In the genomic region with DNA sequence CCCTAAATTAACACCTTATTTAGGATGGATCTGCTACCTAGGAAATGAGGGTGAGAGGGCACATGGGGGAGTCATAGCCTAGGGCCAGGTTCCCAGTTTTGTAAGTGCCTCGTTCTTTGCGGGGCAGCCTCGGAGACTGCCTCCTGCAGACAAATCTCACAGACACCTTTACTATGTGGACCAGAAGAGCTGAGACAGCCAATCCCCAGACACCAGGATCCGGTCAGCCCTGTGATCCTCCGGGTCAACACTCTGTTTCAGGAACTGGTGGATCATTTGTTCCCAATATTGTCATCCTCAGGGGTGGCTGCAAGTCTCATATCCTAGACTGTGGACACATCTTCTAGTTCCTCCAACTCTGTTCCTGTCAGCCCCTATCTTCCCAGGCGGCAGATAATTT, we compare ENCODE assay signal across 21 cellular contexts. TPM values are rescaled to one million over a fixed set of nuclear protein-coding genes. Genes with fewer than 3 reads are reported as not detected.
A peak's percentile ranks its signal among the peaks of the same experiment; 100 is the strongest.
DNase-seq lines count a peak whose midpoint lies in the region; ATAC-seq and TF ChIP-seq lines count a peak whose summit lies in the region.
"Had no signal": no experiment of that assay in that cellular context is flagged by ENCODE, and none has a peak within 500 bp of the region (broad histone marks: within the 10 kb centered on the region; RNA-seq: fewer than 3 reads in every experiment).

No MANE protein-coding gene starts in this region.

- DNase-seq in activated effector memory CD4-positive, alpha-beta T cell treated with anti-CD3 and anti-CD28 coated beads, Interleukin-2, amount 50 U/mL, for 16 hours = peak; percentile 21
- DNase-seq in activated effector memory CD4-positive, alpha-beta T cell treated with Interleukin-2 at 50 U/mL for 16 hours = no peak
- DNase-seq in RWPE2 (ENCODE audit: low spot score) = peak; percentile 7
- peak; percentile 36 for DNase-seq in sigmoid colon
- DNase-seq in A673 (ENCODE audit: low spot score) = no peak
- no peak for DNase-seq in DMS153 (lab: John Stamatoyannopoulos, UW)
- DNase-seq: DMS79, H9, MM.1S, NCI-H1048, NCI-H1417 treated with DMSO at 0.1 percent for 48 hours, NCI-H187, NCI-H2107, NCI-H446 treated with DMSO at 0.1 percent for 48 hours, NCI-H526 treated with DMSO at 0.1 percent for 48 hours had no signal

- H3K27me3 ChIP-seq in RWPE2 (ENCODE audit: insufficient read depth, poor library complexity, severe bottlenecking) (peaks cover 36% of the 10 kb centered on the region), esophagus (ENCODE audit: control insufficient read depth in 1 of 2, insufficient read depth in 2 of 2, low read length in 2 of 2) (peaks cover 0 to 1% of the 10 kb centered on the region in 2 donors), sigmoid colon (peaks cover 11 to 43% (median 15%) of the 10 kb centered on the region in 3 donors), A673 (replicated peaks; ENCODE audit: insufficient read depth, low read depth, low read length, poor library complexity) (peaks cover 96% of the 10 kb centered on the region)

- CTCF ChIA-PET in A673 (lab: Charles Lee) = interaction anchor here (0.6 to 2.5 kb wide), 5 partner anchors 9 to 973 kb away, joined by 4 to 55 read pairs (median 6); a partner anchor contains a TSS

- no peaks in the 10 kb centered on the region for H3K4me1 ChIP-seq in RWPE2 (ENCODE audit: insufficient read depth, poor library complexity, severe bottlenecking)
- H3K4me1 ChIP-seq in esophagus (ENCODE audit: control insufficient read depth in 2 of 2, insufficient read depth in 2 of 2, low read length in 1 of 2) = peaks cover 5 to 9% of the 10 kb centered on the region in 2 donors
- peaks cover 0 to 17% (median 10%) of the 10 kb centered on the region in 4 donors for H3K4me1 ChIP-seq in sigmoid colon
- H3K4me1 ChIP-seq in A673 (ENCODE audit: insufficient read depth, low read length, poor library complexity, severe bottlenecking) = no peaks in the 10 kb centered on the region

- intact Hi-C loops in sigmoid colon (cut with DNase I) = loop anchor here (2.0 to 5.0 kb wide), 2 partner anchors 377 to 458 kb away; no protein-coding TSS in a partner anchor
- intact Hi-C loops in A673 (cut with micrococcal nuclease; ENCODE audit: unreplicated experiment) = loop anchor here (2.0 to 5.0 kb wide), 3 partner anchors 367 to 657 kb away; no protein-coding TSS in a partner anchor

- no peak for TF ChIP-seq EP300 in sigmoid colon (IDR thresholded peaks at IDR 0.05)

- H3K4me3 ChIP-seq in RWPE2 (ENCODE audit: severe bottlenecking) (no peak overlapping the region), esophagus (ENCODE audit: low read depth in 1 of 2, low read length in 2 of 2) (no peak overlapping the region), sigmoid colon (no peak overlapping the region), A673 (ENCODE audit: low read depth, low read length, poor library complexity, severe bottlenecking) (no peak overlapping the region)
- H3K4me3 ChIP-seq: K562 had no signal

- BruUV-seq in A673 (replicated peaks; lab: Mats Ljungman, UMichigan) = no TSS peak

- 56 to 58% methylated on average over 6 of the region's 6 CpGs for WGBS in esophagus, 2 donors
- 51 to 65% methylated on average over 6 of the region's 6 CpGs for WGBS in sigmoid colon, 2 donors

- ATAC-seq in RWPE2 (ENCODE audit: low read depth) (no peak), GM18861 (IDR thresholded peaks at IDR 0.05; ENCODE audit: unreplicated experiment) (no peak)
- ATAC-seq: HepG2, K562 had no signal

- H3K27ac ChIP-seq in RWPE2 (ENCODE audit: poor library complexity, severe bottlenecking) (no peak overlapping the region), esophagus (ENCODE audit: low read depth in 2 of 2, low read length in 1 of 2) (peak overlapping the region; percentile 53 to 80), sigmoid colon (no peak overlapping the region), A673 (ENCODE audit: low read depth, low read length, poor library complexity, severe bottlenecking) (no peak overlapping the region)
- H3K27ac ChIP-seq: C4-2B had no signal

- TF ChIP-seq CTCF in RWPE2 (IDR thresholded peaks at IDR 0.05; ENCODE audit: poor library complexity, severe bottlenecking) (no peak), sigmoid colon (IDR thresholded peaks at IDR 0.05) (no peak), A673 (conservative IDR thresholded peaks at IDR 0.05; ENCODE audit: low read depth, low read length) (no peak)

- no peak for TF ChIP-seq POLR2A in sigmoid colon (IDR thresholded peaks at IDR 0.05)

- no peaks in the 10 kb centered on the region for H3K36me3 ChIP-seq in RWPE2 (ENCODE audit: low read depth)
- H3K36me3 ChIP-seq in esophagus (ENCODE audit: control insufficient read depth in 2 of 2, insufficient read depth in 2 of 2, low read length in 1 of 2) = no peaks in the 10 kb centered on the region
- H3K36me3 ChIP-seq in sigmoid colon = no peaks in the 10 kb centered on the region
- no peaks in the 10 kb centered on the region for H3K36me3 ChIP-seq in A673 (ENCODE audit: insufficient read depth, low read length, poor library complexity, severe bottlenecking)

- no peaks in the 10 kb centered on the region for H3K9me3 ChIP-seq in RWPE2 (ENCODE audit: severe bottlenecking)
- H3K9me3 ChIP-seq in esophagus (ENCODE audit: control insufficient read depth in 2 of 2, insufficient read depth in 1 of 2, low read depth in 1 of 2, low read length in 1 of 2) = no peaks in the 10 kb centered on the region
- no peaks in the 10 kb centered on the region for H3K9me3 ChIP-seq in sigmoid colon
- H3K9me3 ChIP-seq in A673 (ENCODE audit: low read depth, low read length, poor library complexity, severe bottlenecking) = no peaks in the 10 kb centered on the region

- POLR2A ChIA-PET in A673 (lab: Charles Lee; ENCODE audit: low non-redundant PET) = no interaction called here

RNA-seq across cellular contexts. Expression of a gene that starts 6.4 kb away (rescaled TPM):
- polyA plus RNA-seq in esophagus (under 1 TPM; 0.56 to 0.59 TPM), sigmoid colon (under 1 TPM; under 0.01 to 0.60 (median under 0.01) TPM)
- total RNA-seq in sigmoid colon (1 to 10 TPM in 1 of 4 donors, under 1 TPM in 3; 0.49 to 1.6 (median 0.77) TPM), A673 (2021) (not detected in 2 replicates)
- total RNA-seq: K562, LHCN-M2 had no signal

RNA-seq across cellular contexts. Expression of a gene that starts 9.6 kb away (rescaled TPM):
- polyA plus RNA-seq in esophagus = 10 to 100 TPM; 12.2 to 13.4 TPM
- total RNA-seq in sigmoid colon = 10 to 100 TPM; 32.3 to 54.6 (median 41.8) TPM
- polyA plus RNA-seq in sigmoid colon = 10 to 100 TPM; 25.2 to 36.3 (median 25.3) TPM
- total RNA-seq in A673 (2021) = 12.6 and 13.2 TPM in 2 replicates

Comparison
In these comparisons a context has a peak if more than half of its experiments do, and no peak if none do; other contexts are left out.
1. DNase-seq: peak in activated effector memory CD4-positive, alpha-beta T cell treated with anti-CD3 and anti-CD28 coated beads, Interleukin-2, amount 50 U/mL, for 16 hours (single experiment), RWPE2 (single experiment) and sigmoid colon (single experiment); none in activated effector memory CD4-positive, alpha-beta T cell treated with Interleukin-2 at 50 U/mL for 16 hours (single experiment), A673 (single experiment) and DMS153 (single experiment).
2. H3K27ac ChIP-seq: peak in esophagus (2 of 2); none in RWPE2 (single experiment), sigmoid colon (0 of 4) and A673 (single experiment).